ENCODE assay signal across 1 cellular context in genomic region chr4:144597171-144597570, GRCh38.
TF ChIP-seq lines count a peak whose summit lies in the region.

No MANE protein-coding gene starts in this region.

TF ChIP-seq in WTC11, 78 proteins besides CTCF, POLR2A, EP300 and RAD21 (continued from another document):
- TF ChIP-seq IRF2 (CRISPR knock-in tag; IDR thresholded peaks at IDR 0.05; ENCODE audit: borderline replicate concordance, low read depth), result no peak
- TF ChIP-seq ERG (CRISPR knock-in tag; IDR thresholded peaks at IDR 0.05), result no peak
- no peak for TF ChIP-seq MYBL2 (CRISPR knock-in tag; IDR thresholded peaks at IDR 0.05)
- TF ChIP-seq TP53 (CRISPR knock-in tag; IDR thresholded peaks at IDR 0.05), result no peak
- no peak for TF ChIP-seq FOXP1 (CRISPR knock-in tag; IDR thresholded peaks at IDR 0.05; ENCODE audit: borderline replicate concordance)
- TF ChIP-seq RELA (CRISPR knock-in tag; IDR thresholded peaks at IDR 0.05; ENCODE audit: borderline replicate concordance), result no peak
- TF ChIP-seq ZNF263 (CRISPR knock-in tag; IDR thresholded peaks at IDR 0.05; ENCODE audit: low read depth), result no peak
- no peak for TF ChIP-seq ZNF416 (CRISPR knock-in tag; IDR thresholded peaks at IDR 0.05)
- TF ChIP-seq E2F4 (CRISPR knock-in tag; IDR thresholded peaks at IDR 0.05; ENCODE audit: borderline replicate concordance, low read depth), result no peak
- TF ChIP-seq TEAD4 (CRISPR knock-in tag; IDR thresholded peaks at IDR 0.05), result no peak
- no peak for TF ChIP-seq ELF4 (CRISPR knock-in tag; IDR thresholded peaks at IDR 0.05; ENCODE audit: low read depth)
- TF ChIP-seq FOXP4 (CRISPR knock-in tag; IDR thresholded peaks at IDR 0.05), result no peak
- no peak for TF ChIP-seq SOX15 (CRISPR knock-in tag; IDR thresholded peaks at IDR 0.05)
